8 cellular contexts compared by ENCODE assay signal in genomic region chr1:201877877-201878339, GRCh38. TPM values are rescaled to one million over a fixed set of nuclear protein-coding genes. Genes with fewer than 3 reads are reported as not detected.
DNase-seq lines count a peak whose midpoint lies in the region; ATAC-seq, FAIRE-seq and TF ChIP-seq lines count a peak whose summit lies in the region.

No MANE protein-coding gene starts in this region.

- H3K4me3 ChIP-seq in GM12865 (ENCODE audit: low read depth, low read length) (no peak overlapping the region), bronchial epithelial cell (ENCODE audit: low read depth, low read length) (no peak overlapping the region)

- ATAC-seq in left lobe of liver (peak; percentile 77), HG03442 (IDR thresholded peaks at IDR 0.05; ENCODE audit: unreplicated experiment) (no peak), GM19463 (IDR thresholded peaks at IDR 0.05; ENCODE audit: unreplicated experiment) (no peak)

- FAIRE-seq in bronchial epithelial cell (lab: Jason Lieb, UNC) = peak; percentile 47

- no peaks in the 10 kb centered on the region for H3K9me3 Mint-ChIP-seq in type B pancreatic cell

- peaks cover 14% of the 10 kb centered on the region for H3K4me1 Mint-ChIP-seq in type B pancreatic cell (ENCODE audit: unreplicated experiment)

- H3K27me3 Mint-ChIP-seq in type B pancreatic cell = no peaks in the 10 kb centered on the region

- peaks cover 5% of the 10 kb centered on the region for H3K36me3 ChIP-seq in bronchial epithelial cell (ENCODE audit: control insufficient read depth, insufficient read depth, low read length)

- H3K27ac Mint-ChIP-seq in type B pancreatic cell = peak overlapping the region; percentile 34

- TF ChIP-seq CTCF in GM12865 (IDR thresholded peaks at IDR 0.05; ENCODE audit: insufficient read depth, low read depth, low read length, missing control alignments) (peak; percentile 58), bronchial epithelial cell (IDR thresholded peaks at IDR 0.05; ENCODE audit: insufficient read depth, low read length, severe bottlenecking) (peak; percentile 60), type B pancreatic cell (conservative IDR thresholded peaks at IDR 0.05) (peak; percentile 79)

- H3K27me3 ChIP-seq in bronchial epithelial cell (ENCODE audit: control insufficient read depth, insufficient read depth, low read length) = no peaks in the 10 kb centered on the region

- H3K36me3 Mint-ChIP-seq in type B pancreatic cell = peaks cover 21% of the 10 kb centered on the region

- DNase-seq in AG08396 (ENCODE audit: low spot score) (peak; percentile 50), GM12865 (ENCODE audit: low read depth) (peak; percentile 55), NCI-H345 treated with DMSO at 0.1 percent for 48 hours (lab: John Stamatoyannopoulos, UW; ENCODE audit: unreplicated experiment) (peak; percentile 18), bronchial epithelial cell (ENCODE audit: low read depth) (peak; percentile 55), left lobe of liver (ENCODE audit: low spot score) (peak; percentile 44), type B pancreatic cell (ENCODE audit: extremely low spot score, unreplicated experiment) (no peak)

- no peak overlapping the region for H3K4me3 Mint-ChIP-seq in type B pancreatic cell

RNA-seq across cellular contexts. Expression of gene SHISA4, which starts 10.8 kb away (rescaled TPM):
- 3.2 and 3.9 TPM in 2 replicates for total RNA-seq in bronchial epithelial cell
- total RNA-seq in left lobe of liver = 4.4 TPM
- total RNA-seq in type B pancreatic cell (ENCODE audit: low replicate concordance) = 1.4 and 5.0 TPM in 2 replicates

RNA-seq across cellular contexts. Expression of gene IPO9, which starts 49.0 kb away (rescaled TPM):
- total RNA-seq in bronchial epithelial cell (10.3 and 14.0 TPM in 2 replicates), left lobe of liver (21.3 TPM), type B pancreatic cell (ENCODE audit: low replicate concordance) (60.8 and 92.4 TPM in 2 replicates)
